ENCODE assay signal across 16 cellular contexts in genomic region chr4:36304138-36304681, GRCh38. TPM values are rescaled to one million over a fixed set of nuclear protein-coding genes. Genes with fewer than 3 reads are reported as not detected.
DNase-seq lines count a peak whose midpoint lies in the region; ATAC-seq lines count a peak whose summit lies in the region.
"Had no signal": no experiment of that assay in that cellular context is flagged by ENCODE, and none has a peak within 500 bp of the region (broad histone marks: within the 10 kb centered on the region; RNA-seq: fewer than 3 reads in every experiment).

No MANE protein-coding gene starts in this region.

- peaks cover 38 to 72% (median 59%) of the 10 kb centered on the region in 10 experiments for H3K4me1 ChIP-seq in BLaER1 treated with 17β-estradiol and CSF1 and Interleukin-3, amounts not matched to agents 10 nM and 100 nM

- ATAC-seq in GM19025 (IDR thresholded peaks at IDR 0.05; ENCODE audit: low read depth, unreplicated experiment) (peak; percentile 40), HG02610 (IDR thresholded peaks at IDR 0.05; ENCODE audit: unreplicated experiment) (peak; percentile 23), HG03354 (IDR thresholded peaks at IDR 0.05; ENCODE audit: poor library complexity, severe bottlenecking, unreplicated experiment) (peak; percentile 72)

- intact Hi-C loops in posterior vena cava (cut with DNase I): no loop called here

- no peak for DNase-seq in anterior cingulate cortex (lab: John Stamatoyannopoulos, UW)
- no peak for DNase-seq in posterior vena cava (ENCODE audit: low spot score)
- DNase-seq in HuH-7.5 (ENCODE audit: low spot score): no peak
- no peak for DNase-seq in GM03348 (ENCODE audit: low spot score)
- DNase-seq: NCI-H1092 treated with DMSO at 0.1 percent for 48 hours; Right ventricle myocardium superior; stimulated activated naive CD4-positive, alpha-beta T cell treated with Interleukin-2 at 50 U/mL for 16 hours had no signal

- H3K4me2 ChIP-seq in BLaER1 treated with 17β-estradiol and CSF1 and Interleukin-3, amounts not matched to agents 10 nM and 100 nM: peak overlapping the region; percentile 6 to 88 (median 60); a peak in 19 of 22 replicates

- H3K4me3 ChIP-seq in BLaER1 treated with 17β-estradiol and CSF1 and Interleukin-3, amounts not matched to agents 10 nM and 100 nM: no peak overlapping the region

- no peaks in the 10 kb centered on the region for H4K20me1 ChIP-seq in BLaER1 treated with 17β-estradiol and CSF1 and Interleukin-3, amounts not matched to agents 10 nM and 100 nM

- peaks cover 0 to 12% (median 5%) of the 10 kb centered on the region in 11 experiments; a peak in 10 of 22 replicates for H3K9me3 ChIP-seq in BLaER1 treated with 17β-estradiol and CSF1 and Interleukin-3, amounts not matched to agents 10 nM and 100 nM (replicated peaks in 1 of 11)

- H3K36me3 ChIP-seq in BLaER1 treated with 17β-estradiol and CSF1 and Interleukin-3, amounts not matched to agents 10 nM and 100 nM: no peaks in the 10 kb centered on the region

- peak overlapping the region in 4 of 11 experiments; percentile 31 to 66 (median 48); a peak in 5 of 22 replicates for H3K9ac ChIP-seq in BLaER1 treated with 17β-estradiol and CSF1 and Interleukin-3, amounts not matched to agents 10 nM and 100 nM

- no peaks in the 10 kb centered on the region for H3K27me3 ChIP-seq in BLaER1 treated with 17β-estradiol and CSF1 and Interleukin-3, amounts not matched to agents 10 nM and 100 nM

- peak overlapping the region; percentile 4 to 83 (median 68); a peak in 19 of 22 replicates for H3K27ac ChIP-seq in BLaER1 treated with 17β-estradiol and CSF1 and Interleukin-3, amounts not matched to agents 10 nM and 100 nM

RNA-seq across cellular contexts. Expression of gene DTHD1, which starts 22.8 kb away (rescaled TPM):
- total RNA-seq in posterior vena cava: under 1 TPM; 0.37 to 0.38 TPM
- total RNA-seq: astrocyte, fibroblast of villous mesenchyme, H1, NCI-H460, pulmonary artery endothelial cell, Right ventricle myocardium superior had no signal

RNA-seq across cellular contexts. Expression of gene ARAP2, which starts 59.9 kb away (rescaled TPM):
- total RNA-seq in posterior vena cava: 10 to 100 TPM; 10.1 to 12.8 TPM
